ENCODE assay signal across 17 cellular contexts in genomic region chr2:173002751-173003541, GRCh38.
DNase-seq lines count a peak whose midpoint lies in the region; TF ChIP-seq lines count a peak whose summit lies in the region.
"Had no signal": no experiment of that assay in that cellular context is flagged by ENCODE, and none has a peak within 500 bp of the region (broad histone marks: within the 10 kb centered on the region; RNA-seq: fewer than 3 reads in every experiment).

No MANE protein-coding gene starts in this region.

- H3K36me3 ChIP-seq in SK-N-SH (replicated peaks in 1 of 2; ENCODE audit: control insufficient read depth in 1 of 2, insufficient read depth in 2 of 2, low read length in 1 of 2) (no peaks in the 10 kb centered on the region), tibial nerve (no peaks in the 10 kb centered on the region), GM23248 (ENCODE audit: low read depth) (no peaks in the 10 kb centered on the region)

- TF ChIP-seq CTCF in SK-N-SH (IDR thresholded peaks at IDR 0.05) (no peak), neural crest cell (conservative IDR thresholded peaks at IDR 0.05) (no peak), tibial nerve (IDR thresholded peaks at IDR 0.05) (no peak)

- 0 out of 2 replicates have a peak overlapping the region, but pooled peaks have one; percentile 47 for H2AFZ ChIP-seq in SK-N-SH (ENCODE audit: low read depth)
- H2AFZ ChIP-seq in GM23248: no peak overlapping the region

- H3K4me1 ChIP-seq in SK-N-SH (ENCODE audit: control insufficient read depth in 1 of 2, insufficient read depth in 2 of 2, low read depth in 1 of 2, low read length in 1 of 2) (peaks cover 0 to 2% of the 10 kb centered on the region in 2 experiments; a peak in 2 of 4 replicates), tibial nerve (peaks cover 0 to 8% (median 0%) of the 10 kb centered on the region in 4 donors), GM23248 (ENCODE audit: insufficient read depth) (peaks cover 24% of the 10 kb centered on the region)

- no peaks in the 10 kb centered on the region for H3K9me2 ChIP-seq in SK-N-SH
- no peaks in the 10 kb centered on the region; the same call in 1 of the 2 replicates for H3K9me2 ChIP-seq in GM23248 (ENCODE audit: insufficient read depth)

- H3K36me3 Mint-ChIP-seq in neural crest cell (ENCODE audit: low read depth): no peaks in the 10 kb centered on the region
- H3K36me3 Mint-ChIP-seq: brain; stimulated activated memory B cell treated with anti-CD40 and anti-IgM and Interleukin-4, amounts not matched to agents 10 μg/mL and 1 μg/mL and 100 μg/mL, for 72 hours had no signal

- H3K4me3 ChIP-seq in SK-N-SH (ENCODE audit: low read depth in 2 of 2, low read length in 1 of 2) (no peak overlapping the region), tibial nerve (no peak overlapping the region), GM23248 (no peak overlapping the region)

- TF ChIP-seq EP300 in SK-N-SH (IDR thresholded peaks at IDR 0.05; ENCODE audit: borderline replicate concordance in 1 of 2, low read depth in 1 of 2, low read length in 1 of 2): no peak
- no peak for TF ChIP-seq EP300 in tibial nerve (IDR thresholded peaks at IDR 0.05)

- H3K4me3 Mint-ChIP-seq in neural crest cell: no peak overlapping the region
- H3K4me3 Mint-ChIP-seq: activated CD4-positive, alpha-beta T cell treated with anti-CD3 and anti-CD28 coated beads for 36 hours; activated naive CD4-positive, alpha-beta T cell treated with anti-CD3 and anti-CD28 coated beads for 36 hours; brain; stimulated activated memory B cell treated with anti-CD40 and anti-IgM and Interleukin-4, amounts not matched to agents 10 μg/mL and 1 μg/mL and 100 μg/mL, for 72 hours; T-helper 2 cell treated with Interferon-gamma antibody and Interleukin-4, amounts not matched to agents 5 μg/mL and 100 μg/mL, for 36 hours had no signal

- no peak for TF ChIP-seq POLR2A in tibial nerve (IDR thresholded peaks at IDR 0.05)

- H3K4me1 Mint-ChIP-seq in neural crest cell: peaks cover 18% of the 10 kb centered on the region
- H3K4me1 Mint-ChIP-seq: activated CD4-positive, alpha-beta T cell treated with anti-CD3 and anti-CD28 coated beads for 36 hours; stimulated activated memory B cell treated with anti-CD40 and anti-IgM and Interleukin-4, amounts not matched to agents 10 μg/mL and 1 μg/mL and 100 μg/mL, for 72 hours had no signal

- H3K27ac ChIP-seq in SK-N-SH (ENCODE audit: low read depth in 2 of 2, low read length in 1 of 2): peak overlapping the region in 1 of 2 experiments; percentile 50; a peak in 1 of 4 replicates
- peak overlapping the region in 1 of 4 donors; percentile 39 for H3K27ac ChIP-seq in tibial nerve
- no peak overlapping the region for H3K27ac ChIP-seq in GM23248

- H3K9me3 Mint-ChIP-seq in neural crest cell: peaks cover 3% of the 10 kb centered on the region
- H3K9me3 Mint-ChIP-seq: activated naive CD4-positive, alpha-beta T cell treated with anti-CD3 and anti-CD28 coated beads for 36 hours; brain; stimulated activated memory B cell treated with anti-CD40 and anti-IgM and Interleukin-4, amounts not matched to agents 10 μg/mL and 1 μg/mL and 100 μg/mL, for 72 hours; T-helper 2 cell treated with Interferon-gamma antibody and Interleukin-4, amounts not matched to agents 5 μg/mL and 100 μg/mL, for 36 hours had no signal

- CTCF ChIA-PET in SK-N-SH (lab: Yijun Ruan, JAX): interaction anchor here (0.7 to 2.4 kb wide), 4 partner anchors 24 to 197 kb away, joined by 3 to 12 read pairs (median 4); no protein-coding TSS in a partner anchor

- H3K9ac ChIP-seq in SK-N-SH: no peak overlapping the region
- no peak overlapping the region for H3K9ac ChIP-seq in GM23248

- H3K79me2 ChIP-seq in SK-N-SH (ENCODE audit: insufficient read depth): no peaks in the 10 kb centered on the region
- no peaks in the 10 kb centered on the region for H3K79me2 ChIP-seq in GM23248 (ENCODE audit: insufficient read depth)

- no peaks in the 10 kb centered on the region for H3F3A ChIP-seq in SK-N-SH (replicated peaks; ENCODE audit: insufficient read depth)
- H3F3A ChIP-seq in GM23248 (ENCODE audit: insufficient read depth): peaks cover 20% of the 10 kb centered on the region; the same call in 1 of the 2 replicates

- H4K20me1 ChIP-seq in SK-N-SH (ENCODE audit: insufficient read depth) (no peaks in the 10 kb centered on the region), GM23248 (ENCODE audit: insufficient read depth) (no peaks in the 10 kb centered on the region)

- H3K27me3 Mint-ChIP-seq in neural crest cell (ENCODE audit: low read depth): no peaks in the 10 kb centered on the region

- DNase-seq in DMS53 (lab: John Stamatoyannopoulos, UW): peak; percentile 98
- peak; percentile 34 for DNase-seq in LoVo (ENCODE audit: low spot score)
- DNase-seq in SK-N-SH: no peak
- DNase-seq in neural crest cell (ENCODE audit: low read depth, low spot score): no peak
- no peak for DNase-seq in NK-92 (lab: John Stamatoyannopoulos, UW; ENCODE audit: unreplicated experiment)
- no peak for DNase-seq in tibial nerve (ENCODE audit: low spot score in 2 of 2)
- DNase-seq in GM23248: no peak
- no peak for DNase-seq in stimulated activated naive CD4-positive, alpha-beta T cell (lab: John Stamatoyannopoulos, UW)
- DNase-seq: activated CD4-positive, alpha-beta T cell treated with anti-CD3 and anti-CD28 coated beads for 36 hours; activated naive CD4-positive, alpha-beta T cell treated with anti-CD3 and anti-CD28 coated beads for 36 hours; activated T-cell treated with anti-CD3 and anti-CD28 coated beads for 4 hours; hippocampal formation; Kasumi-1; NCI-H1694 had no signal

- POLR2A ChIA-PET in SK-N-SH (lab: Yijun Ruan, JAX): no interaction called here

- peak overlapping the region; percentile 50 for H3K27ac Mint-ChIP-seq in neural crest cell (ENCODE audit: unreplicated experiment)
- H3K27ac Mint-ChIP-seq: activated CD4-positive, alpha-beta T cell treated with anti-CD3 and anti-CD28 coated beads for 36 hours; activated naive CD4-positive, alpha-beta T cell treated with anti-CD3 and anti-CD28 coated beads for 36 hours; stimulated activated memory B cell treated with anti-CD40 and anti-IgM and Interleukin-4, amounts not matched to agents 10 μg/mL and 1 μg/mL and 100 μg/mL, for 72 hours; T-helper 2 cell treated with Interferon-gamma antibody and Interleukin-4, amounts not matched to agents 5 μg/mL and 100 μg/mL, for 36 hours had no signal

- TF ChIP-seq RAD21 in SK-N-SH (IDR thresholded peaks at IDR 0.05; ENCODE audit: low read length): no peak

- in situ Hi-C loops in GM23248 (cut with MboI): no loop called here

- H3K9me3 ChIP-seq in SK-N-SH: no peaks in the 10 kb centered on the region
- no peaks in the 10 kb centered on the region for H3K9me3 ChIP-seq in tibial nerve
- H3K9me3 ChIP-seq in GM23248 (ENCODE audit: low read depth): no peaks in the 10 kb centered on the region

- H3K27me3 ChIP-seq in SK-N-SH (ENCODE audit: insufficient read depth) (no peaks in the 10 kb centered on the region), tibial nerve (no peaks in the 10 kb centered on the region), GM23248 (replicated peaks; ENCODE audit: insufficient read depth) (no peaks in the 10 kb centered on the region)

- H3K4me2 ChIP-seq in SK-N-SH (no peak overlapping the region), GM23248 (ENCODE audit: unreplicated experiment) (no peak overlapping the region)

- WGBS in SK-N-SH (ENCODE audit: low lambda C conversion rate): 45% methylated on average over 15 of the region's 15 CpGs
- 42 to 56% methylated on average over 15 of the region's 15 CpGs for WGBS in tibial nerve, 2 donors
- 77 to 79% methylated on average over 15 of the region's 15 CpGs for WGBS in GM23248 (ENCODE audit: low coverage in 1 of 2, low lambda C conversion rate in 2 of 2, missing lambda C conversion rate in 2 of 2), 2 experiments

TF ChIP-seq in SK-N-SH, 30 proteins besides CTCF, POLR2A, EP300 and RAD21:
- TF ChIP-seq TCF12 (IDR thresholded peaks at IDR 0.05): no peak
TF ChIP-seq in SK-N-SH: peak in this region for 0.

Comparison
In these comparisons a context has a peak if more than half of its experiments do, and no peak if none do; other contexts are left out.
1. DNase-seq: peak in DMS53 (single experiment) and LoVo (single experiment); none in SK-N-SH (single experiment), neural crest cell (single experiment), NK-92 (single experiment), tibial nerve (0 of 2), GM23248 (single experiment) and stimulated activated naive CD4-positive, alpha-beta T cell (0 of 6).